In the genomic region with DNA sequence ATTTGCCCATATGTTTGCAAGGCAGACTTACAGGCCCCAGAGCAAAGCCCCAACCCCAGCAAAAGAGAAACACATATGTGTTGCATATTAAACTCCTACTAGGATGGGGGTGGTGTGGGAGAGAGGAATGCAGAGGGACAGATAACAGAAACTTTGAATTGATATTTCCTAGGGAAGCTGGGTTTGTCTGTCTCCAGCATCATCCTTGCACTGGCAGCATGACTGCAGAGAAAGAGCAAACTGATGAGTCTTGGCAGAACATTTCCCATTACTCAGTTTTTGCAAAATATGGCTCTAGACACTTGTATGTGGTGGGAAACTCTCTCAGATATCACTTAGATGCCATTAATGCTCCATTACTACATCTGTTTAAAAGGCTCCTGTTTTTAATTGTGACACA, we compare ENCODE assay signal across 14 cellular contexts. TPM values are rescaled to one million over a fixed set of nuclear protein-coding genes. Genes with fewer than 3 reads are reported as not detected.
"Had no signal": no experiment of that assay in that cellular context is flagged by ENCODE, and none has a peak within 500 bp of the region (broad histone marks: within the 10 kb centered on the region; RNA-seq: fewer than 3 reads in every experiment).

No MANE protein-coding gene starts in this region.

- H3K9me3 ChIP-seq: colonic mucosa, right lobe of liver, transverse colon had no signal

- ATAC-seq: activated CD4-positive, CD25-positive, alpha-beta regulatory T cell treated with anti-CD3 and anti-CD28 coated beads, Interleukin-2, amount 50 U/mL, for 24 hours; activated naive CD8-positive, alpha-beta T cell treated with anti-CD3 and anti-CD28 coated beads, Interleukin-2, amount 50 U/mL, for 24 hours; activated T-helper 17 cell treated with anti-CD3 and anti-CD28 coated beads, Interleukin-2, amount 50 U/mL, for 72 hours; right lobe of liver had no signal

- H3K27ac ChIP-seq: colonic mucosa, right lobe of liver, transverse colon had no signal

- H3K4me1 ChIP-seq: colonic mucosa, right lobe of liver had no signal

- H3K27me3 ChIP-seq: colonic mucosa, right lobe of liver, transverse colon had no signal

- H3K36me3 ChIP-seq: colonic mucosa, right lobe of liver, transverse colon had no signal

- H3K4me3 ChIP-seq: colonic mucosa, right lobe of liver, transverse colon had no signal

- DNase-seq: activated CD4-positive, alpha-beta T cell treated with anti-CD3 and anti-CD28 coated beads, Interleukin-2, amount 50 U/mL, for 1 hour; activated naive CD4-positive, alpha-beta T cell treated with anti-CD3 and anti-CD28 coated beads for 36 hours; activated naive CD8-positive, alpha-beta T cell treated with anti-CD3 and anti-CD28 coated beads, Interleukin-2, amount 50 U/mL, for 24 hours; caudate nucleus; colonic mucosa; foreskin melanocyte; head of caudate nucleus; nephron progenitor cell; occipital lobe; right lobe of liver; stimulated activated CD4-positive, alpha-beta T cell treated with anti-CD3 and anti-CD28 coated beads, Interleukin-12 subunit alpha, Interleukin-12 subunit beta, amount 100 ng/mL, for 4 hours; transverse colon had no signal

RNA-seq across cellular contexts. Expression of a gene that starts 43.8 kb away (rescaled TPM):
- total RNA-seq: activated naive CD4-positive, alpha-beta T cell treated with anti-CD3 and anti-CD28 coated beads for 36 hours had no signal
